Comparison of ENCODE assay signal across 2 cellular contexts in genomic region chr10:100972115-100972903, GRCh38.
TF ChIP-seq lines count a peak whose summit lies in the region.

No MANE protein-coding gene starts in this region.

TF ChIP-seq in A549, 52 proteins besides CTCF, POLR2A, EP300 and RAD21:
- TF ChIP-seq BCL3 (IDR thresholded peaks at IDR 0.05) (no peak), HDAC2 (IDR thresholded peaks at IDR 0.05) (no peak)
TF ChIP-seq in A549: peak in this region for 0.

TF ChIP-seq in SK-N-SH, 30 proteins besides CTCF, POLR2A, EP300 and RAD21:
- TF ChIP-seq IRF3 (IDR thresholded peaks at IDR 0.05; ENCODE audit: low read depth, low read length) (no peak), NRF1 (IDR thresholded peaks at IDR 0.05; ENCODE audit: low read depth, low read length) (no peak), ZBTB33 (IDR thresholded peaks at IDR 0.05; ENCODE audit: borderline replicate concordance, low read depth) (no peak), GATA2 (CRISPR knock-in tag; IDR thresholded peaks at IDR 0.05) (no peak), POLR2AphosphoS5 (IDR thresholded peaks at IDR 0.05; ENCODE audit: low read depth, low read length) (no peak), YY1 (IDR thresholded peaks at IDR 0.05; ENCODE audit: low read depth) (no peak), GABPA (IDR thresholded peaks at IDR 0.05; ENCODE audit: low read depth) (no peak), SMC3 (IDR thresholded peaks at IDR 0.05; ENCODE audit: low read depth, low read length) (no peak), ELF1 (IDR thresholded peaks at IDR 0.05) (no peak), TCF12 (IDR thresholded peaks at IDR 0.05) (no peak), REST (IDR thresholded peaks at IDR 0.05; ENCODE audit: low read depth, low read length) (no peak), FOXJ3 (CRISPR knock-in tag; IDR thresholded peaks at IDR 0.05) (no peak), MEF2A (IDR thresholded peaks at IDR 0.05; ENCODE audit: borderline replicate concordance, low read depth) (no peak), PBX3 (IDR thresholded peaks at IDR 0.05) (no peak), EZH2phosphoT487 (IDR thresholded peaks at IDR 0.05; ENCODE audit: borderline replicate concordance, low read depth) (no peak), MAX (IDR thresholded peaks at IDR 0.05; ENCODE audit: low read depth) (no peak), TAF1 (IDR thresholded peaks at IDR 0.05; ENCODE audit: borderline replicate concordance, low read depth, low read length) (no peak)
